14 cellular contexts compared by ENCODE assay signal in the genomic region with DNA sequence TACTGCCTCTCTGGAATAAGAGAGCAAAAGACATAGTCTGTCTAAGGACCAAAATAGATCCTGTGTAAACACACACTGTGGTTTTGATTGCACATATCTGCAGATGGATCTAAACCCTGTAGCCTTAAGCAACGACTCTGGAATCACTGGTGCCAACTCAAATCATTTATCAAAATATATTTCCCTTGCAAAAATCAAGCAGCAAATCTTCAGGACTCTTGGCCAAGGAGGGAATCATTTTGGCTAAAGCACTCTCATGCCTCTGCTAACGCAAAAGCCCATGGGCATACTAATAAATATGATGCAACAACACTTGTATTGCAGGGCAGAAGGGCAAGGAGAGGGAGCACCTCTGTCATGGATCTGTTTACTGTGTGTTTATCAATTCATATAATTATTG.
DNase-seq lines count a peak whose midpoint lies in the region; ATAC-seq and TF ChIP-seq lines count a peak whose summit lies in the region.
"Had no signal": no experiment of that assay in that cellular context is flagged by ENCODE, and none has a peak within 500 bp of the region (broad histone marks: within the 10 kb centered on the region; RNA-seq: fewer than 3 reads in every experiment).

No MANE protein-coding gene starts in this region.

- TF ChIP-seq EP300 in gastroesophageal sphincter (IDR thresholded peaks at IDR 0.05), result no peak

- H3K36me3 ChIP-seq in ACC112 (ENCODE audit: insufficient read depth, low read length) (no peaks in the 10 kb centered on the region), gastroesophageal sphincter (no peaks in the 10 kb centered on the region)

- peaks cover 20% of the 10 kb centered on the region for H3K4me1 ChIP-seq in ACC112 (ENCODE audit: control insufficient read depth, insufficient read depth, low read length, unreplicated experiment)
- no peaks in the 10 kb centered on the region for H3K4me1 ChIP-seq in gastroesophageal sphincter

- H3K9me3 ChIP-seq in gastroesophageal sphincter, result peaks cover 0 to 6% (median 0%) of the 10 kb centered on the region in 3 donors

- TF ChIP-seq POLR2A in gastroesophageal sphincter (IDR thresholded peaks at IDR 0.05), result no peak

- no peak for TF ChIP-seq CTCF in gastroesophageal sphincter (IDR thresholded peaks at IDR 0.05)

- 0 to 52% methylated on average over 2 of the region's 2 CpGs for WGBS in gastroesophageal sphincter (ENCODE audit: low coverage in 1 of 2), 2 donors

- no peaks in the 10 kb centered on the region for H3K27me3 ChIP-seq in ACC112 (ENCODE audit: insufficient read depth, low read length)
- H3K27me3 ChIP-seq in gastroesophageal sphincter, result no peaks in the 10 kb centered on the region

- intact Hi-C loops in Right ventricle myocardium inferior (cut with DNase I), result no loop called here

- H3K27ac ChIP-seq in ACC112 (ENCODE audit: low read depth, low read length) (peak overlapping the region; percentile 57), gastroesophageal sphincter (no peak overlapping the region)

- H3K4me3 ChIP-seq in ACC112 (ENCODE audit: low read depth, low read length), result no peak overlapping the region
- H3K4me3 ChIP-seq in gastroesophageal sphincter, result no peak overlapping the region

- ATAC-seq in SK-N-SH treated with all-trans-retinoic acid at 6 μM for 48 hours (peak; percentile 98), gastroesophageal sphincter (peak; percentile 67), Right ventricle myocardium inferior (no peak)
- ATAC-seq: naive thymus-derived CD8-positive, alpha-beta T cell had no signal

- H2AFZ ChIP-seq in ACC112 (ENCODE audit: low read length, unreplicated experiment), result peak overlapping the region; percentile 63

- H3K79me2 ChIP-seq in ACC112 (ENCODE audit: control insufficient read depth, insufficient read depth, low read length, unreplicated experiment), result no peaks in the 10 kb centered on the region

- peak; percentile 76 for DNase-seq in GM04503 (ENCODE audit: low read depth)
- DNase-seq in putamen (ENCODE audit: low spot score), result no peak
- DNase-seq in Right ventricle myocardium inferior (ENCODE audit: missing footprints), result no peak
- DNase-seq in kidney glomerular epithelial cell (lab: John Stamatoyannopoulos, UW), result no peak
- DNase-seq in cerebellar nuclear complex (lab: John Stamatoyannopoulos, UW), result no peak
- DNase-seq: activated CD4-positive, alpha-beta T cell treated with anti-CD3 and anti-CD28 coated beads, Interleukin-2, amount 50 U/mL, for 4 hours; CD4-positive, alpha-beta T cell; GOT3; head of caudate nucleus; Kasumi-1; naive thymus-derived CD8-positive, alpha-beta T cell had no signal

TF ChIP-seq in SK-N-SH treated with all-trans-retinoic acid at 6 μM for 48 hours, 23 proteins besides CTCF, POLR2A, EP300 and RAD21:
- TF ChIP-seq ZFP3 (CRISPR knock-in tag; IDR thresholded peaks at IDR 0.05) (peak; percentile 89), TCF4 (CRISPR knock-in tag; IDR thresholded peaks at IDR 0.05; ENCODE audit: borderline replicate concordance) (peak; percentile 96), SNAI2 (CRISPR knock-in tag; IDR thresholded peaks at IDR 0.05) (no peak), CSDC2 (CRISPR knock-in tag; IDR thresholded peaks at IDR 0.05) (no peak), ISL1 (CRISPR knock-in tag; IDR thresholded peaks at IDR 0.05) (no peak), ZC3H10 (CRISPR knock-in tag; IDR thresholded peaks at IDR 0.05) (no peak), OSR1 (CRISPR knock-in tag; IDR thresholded peaks at IDR 0.05) (no peak), ZNF8 (CRISPR knock-in tag; IDR thresholded peaks at IDR 0.05) (no peak), RARB (CRISPR knock-in tag; IDR thresholded peaks at IDR 0.05) (no peak), ZFP30 (CRISPR knock-in tag; IDR thresholded peaks at IDR 0.05) (no peak), ZNF70 (CRISPR knock-in tag; IDR thresholded peaks at IDR 0.05) (peak; percentile 37; the same call in 1 of the 2 replicates), ESRRG (CRISPR knock-in tag; IDR thresholded peaks at IDR 0.05) (no peak), BACH2 (CRISPR knock-in tag; IDR thresholded peaks at IDR 0.05; ENCODE audit: borderline replicate concordance) (no peak), TOX (CRISPR knock-in tag; IDR thresholded peaks at IDR 0.05; ENCODE audit: borderline replicate concordance) (no peak), ARNTL (CRISPR knock-in tag; IDR thresholded peaks at IDR 0.05; ENCODE audit: borderline replicate concordance, low read depth) (no peak), ZNF565 (CRISPR knock-in tag; conservative IDR thresholded peaks at IDR 0.05; ENCODE audit: low read depth) (no peak)
- TF ChIP-seq, protein P1, sequence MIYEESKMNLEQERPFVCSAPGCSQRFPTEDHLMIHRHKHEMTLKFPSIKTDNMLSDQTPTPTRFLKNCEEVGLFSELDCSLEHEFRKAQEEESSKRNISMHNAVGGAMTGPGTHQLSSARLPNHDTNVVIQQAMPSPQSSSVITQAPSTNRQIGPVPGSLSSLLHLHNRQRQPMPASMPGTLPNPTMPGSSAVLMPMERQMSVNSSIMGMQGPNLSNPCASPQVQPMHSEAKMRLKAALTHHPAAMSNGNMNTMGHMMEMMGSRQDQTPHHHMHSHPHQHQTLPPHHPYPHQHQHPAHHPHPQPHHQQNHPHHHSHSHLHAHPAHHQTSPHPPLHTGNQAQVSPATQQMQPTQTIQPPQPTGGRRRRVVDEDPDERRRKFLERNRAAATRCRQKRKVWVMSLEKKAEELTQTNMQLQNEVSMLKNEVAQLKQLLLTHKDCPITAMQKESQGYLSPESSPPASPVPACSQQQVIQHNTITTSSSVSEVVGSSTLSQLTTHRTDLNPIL (CRISPR knock-in tag; IDR thresholded peaks at IDR 0.05; ENCODE audit: low read depth), result no peak
- TF ChIP-seq, protein P2, sequence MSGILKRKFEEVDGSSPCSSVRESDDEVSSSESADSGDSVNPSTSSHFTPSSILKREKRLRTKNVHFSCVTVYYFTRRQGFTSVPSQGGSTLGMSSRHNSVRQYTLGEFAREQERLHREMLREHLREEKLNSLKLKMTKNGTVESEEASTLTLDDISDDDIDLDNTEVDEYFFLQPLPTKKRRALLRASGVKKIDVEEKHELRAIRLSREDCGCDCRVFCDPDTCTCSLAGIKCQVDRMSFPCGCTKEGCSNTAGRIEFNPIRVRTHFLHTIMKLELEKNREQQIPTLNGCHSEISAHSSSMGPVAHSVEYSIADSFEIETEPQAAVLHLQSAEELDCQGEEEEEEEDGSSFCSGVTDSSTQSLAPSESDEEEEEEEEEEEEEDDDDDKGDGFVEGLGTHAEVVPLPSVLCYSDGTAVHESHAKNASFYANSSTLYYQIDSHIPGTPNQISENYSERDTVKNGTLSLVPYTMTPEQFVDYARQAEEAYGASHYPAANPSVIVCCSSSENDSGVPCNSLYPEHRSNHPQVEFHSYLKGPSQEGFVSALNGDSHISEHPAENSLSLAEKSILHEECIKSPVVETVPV (CRISPR knock-in tag; IDR thresholded peaks at IDR 0.05), result no peak
- TF ChIP-seq, protein P3, sequence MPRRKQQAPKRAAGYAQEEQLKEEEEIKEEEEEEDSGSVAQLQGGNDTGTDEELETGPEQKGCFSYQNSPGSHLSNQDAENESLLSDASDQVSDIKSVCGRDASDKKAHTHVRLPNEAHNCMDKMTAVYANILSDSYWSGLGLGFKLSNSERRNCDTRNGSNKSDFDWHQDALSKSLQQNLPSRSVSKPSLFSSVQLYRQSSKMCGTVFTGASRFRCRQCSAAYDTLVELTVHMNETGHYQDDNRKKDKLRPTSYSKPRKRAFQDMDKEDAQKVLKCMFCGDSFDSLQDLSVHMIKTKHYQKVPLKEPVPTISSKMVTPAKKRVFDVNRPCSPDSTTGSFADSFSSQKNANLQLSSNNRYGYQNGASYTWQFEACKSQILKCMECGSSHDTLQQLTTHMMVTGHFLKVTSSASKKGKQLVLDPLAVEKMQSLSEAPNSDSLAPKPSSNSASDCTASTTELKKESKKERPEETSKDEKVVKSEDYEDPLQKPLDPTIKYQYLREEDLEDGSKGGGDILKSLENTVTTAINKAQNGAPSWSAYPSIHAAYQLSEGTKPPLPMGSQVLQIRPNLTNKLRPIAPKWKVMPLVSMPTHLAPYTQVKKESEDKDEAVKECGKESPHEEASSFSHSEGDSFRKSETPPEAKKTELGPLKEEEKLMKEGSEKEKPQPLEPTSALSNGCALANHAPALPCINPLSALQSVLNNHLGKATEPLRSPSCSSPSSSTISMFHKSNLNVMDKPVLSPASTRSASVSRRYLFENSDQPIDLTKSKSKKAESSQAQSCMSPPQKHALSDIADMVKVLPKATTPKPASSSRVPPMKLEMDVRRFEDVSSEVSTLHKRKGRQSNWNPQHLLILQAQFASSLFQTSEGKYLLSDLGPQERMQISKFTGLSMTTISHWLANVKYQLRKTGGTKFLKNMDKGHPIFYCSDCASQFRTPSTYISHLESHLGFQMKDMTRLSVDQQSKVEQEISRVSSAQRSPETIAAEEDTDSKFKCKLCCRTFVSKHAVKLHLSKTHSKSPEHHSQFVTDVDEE (CRISPR knock-in tag; IDR thresholded peaks at IDR 0.05), result peak; percentile 96
